ENCODE assay signal across 1 cellular context in genomic region chr3:182364723-182365650, GRCh38.
TF ChIP-seq lines count a peak whose summit lies in the region.

No MANE protein-coding gene starts in this region.

TF ChIP-seq in K562, 482 proteins besides CTCF, POLR2A, EP300 and RAD21 (continued from another document and continues in another):
- TF ChIP-seq ZNF592 (IDR thresholded peaks at IDR 0.05) (peak; percentile 74; the same call in 1 of the 2 replicates), ATF3 (IDR thresholded peaks at IDR 0.05) (peak; percentile 89), ATF3 (CRISPR knock-in tag; conservative IDR thresholded peaks at IDR 0.05) (peak; percentile 63; the same call in 1 of the 2 replicates), ZNF175 (CRISPR knock-in tag; IDR thresholded peaks at IDR 0.05; ENCODE audit: low read depth) (peak; percentile 17; the same call in 1 of the 2 replicates), JUND (IDR thresholded peaks at IDR 0.05; ENCODE audit: borderline replicate concordance, low read depth, low read length) (peak; percentile 87), JUND (tag; IDR thresholded peaks at IDR 0.05; ENCODE audit: borderline replicate concordance, low read depth, low read length) (peak; percentile 82; the same call in 2 of the 3 replicates), HDAC3 (IDR thresholded peaks at IDR 0.05; ENCODE audit: borderline replicate concordance, partially characterized antibody) (peak; percentile 78), MYC (IDR thresholded peaks at IDR 0.05; ENCODE audit: low read depth, low read length) (peak; percentile 49), MYC (CRISPR knock-in tag; IDR thresholded peaks at IDR 0.05; ENCODE audit: borderline replicate concordance, low read depth) (no peak), NFE2 (IDR thresholded peaks at IDR 0.05; ENCODE audit: low read depth) (peak; percentile 82), TARDBP (IDR thresholded peaks at IDR 0.05) (0 out of 2 replicates have a peak, but pooled peaks have one; percentile 64), MAFF (IDR thresholded peaks at IDR 0.05; ENCODE audit: low read length) (peak; percentile 25; the same call in 1 of the 2 replicates), YBX1 (IDR thresholded peaks at IDR 0.05) (no peak), TEAD4 (IDR thresholded peaks at IDR 0.05; ENCODE audit: low read length) (peak; percentile 99), TEAD4 (CRISPR knock-in tag; IDR thresholded peaks at IDR 0.05; ENCODE audit: borderline replicate concordance) (no peak), NR2C1 (IDR thresholded peaks at IDR 0.05) (no peak), NR2C1 (tag; IDR thresholded peaks at IDR 0.05) (peak; percentile 68; the same call in 1 of the 2 replicates), SRSF3 (IDR thresholded peaks at IDR 0.05; ENCODE audit: insufficient read depth, low read length) (no peak), TOE1 (IDR thresholded peaks at IDR 0.05; ENCODE audit: borderline replicate concordance) (no peak), TOE1 (CRISPR knock-in tag; IDR thresholded peaks at IDR 0.05; ENCODE audit: borderline replicate concordance, low read depth) (no peak), ZNF644 (tag; IDR thresholded peaks at IDR 0.05; ENCODE audit: low read depth) (0 out of 2 replicates have a peak, but pooled peaks have one; percentile 12), RCOR1 (IDR thresholded peaks at IDR 0.05; ENCODE audit: borderline replicate concordance in 1 of 2, low read depth in 2 of 2, low read length in 2 of 2) (peak in 1 of 2 experiments; percentile 71; a peak in 1 of 4 replicates), SMAD1 (IDR thresholded peaks at IDR 0.05; ENCODE audit: low read depth, low read length, partially characterized antibody) (peak; percentile 60), KDM1A (IDR thresholded peaks at IDR 0.05) (peak; percentile 77 to 80), POLR2B (IDR thresholded peaks at IDR 0.05; ENCODE audit: low read depth, partially characterized antibody) (peak; percentile 22), PRDM10 (IDR thresholded peaks at IDR 0.05; ENCODE audit: partially characterized antibody) (peak; percentile 93), TBP (optimal IDR thresholded peaks at IDR 0.05; ENCODE audit: low read depth, low read length) (peak; percentile 44), EGR1 (conservative IDR thresholded peaks at IDR 0.05) (no peak), EP400 (IDR thresholded peaks at IDR 0.05) (peak; percentile 57), SMARCC2 (IDR thresholded peaks at IDR 0.05; ENCODE audit: low read depth) (peak; percentile 92), ARNT (IDR thresholded peaks at IDR 0.05) (peak; percentile 51 to 70; a peak in 2 of 4 replicates), ATF7 (IDR thresholded peaks at IDR 0.05) (peak; percentile 63; the same call in 1 of the 2 replicates), FOS (IDR thresholded peaks at IDR 0.05; ENCODE audit: extremely low read depth, insufficient read length) (peak; percentile 6), ZNF224 (CRISPR knock-in tag; IDR thresholded peaks at IDR 0.05) (no peak), RBFOX2 (IDR thresholded peaks at IDR 0.05; ENCODE audit: low read depth, low read length) (peak; percentile 62; the same call in 1 of the 2 replicates)
- TF ChIP-seq, protein P1, sequence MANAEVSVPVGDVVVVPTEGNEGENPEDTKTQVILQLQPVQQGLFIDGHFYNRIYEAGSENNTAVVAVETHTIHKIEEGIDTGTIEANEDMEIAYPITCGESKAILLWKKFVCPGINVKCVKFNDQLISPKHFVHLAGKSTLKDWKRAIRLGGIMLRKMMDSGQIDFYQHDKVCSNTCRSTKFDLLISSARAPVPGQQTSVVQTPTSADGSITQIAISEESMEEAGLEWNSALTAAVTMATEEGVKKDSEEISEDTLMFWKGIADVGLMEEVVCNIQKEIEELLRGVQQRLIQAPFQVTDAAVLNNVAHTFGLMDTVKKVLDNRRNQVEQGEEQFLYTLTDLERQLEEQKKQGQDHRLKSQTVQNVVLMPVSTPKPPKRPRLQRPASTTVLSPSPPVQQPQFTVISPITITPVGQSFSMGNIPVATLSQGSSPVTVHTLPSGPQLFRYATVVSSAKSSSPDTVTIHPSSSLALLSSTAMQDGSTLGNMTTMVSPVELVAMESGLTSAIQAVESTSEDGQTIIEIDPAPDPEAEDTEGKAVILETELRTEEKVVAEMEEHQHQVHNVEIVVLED (CRISPR knock-in tag; IDR thresholded peaks at IDR 0.05): no peak
- TF ChIP-seq, protein P2, sequence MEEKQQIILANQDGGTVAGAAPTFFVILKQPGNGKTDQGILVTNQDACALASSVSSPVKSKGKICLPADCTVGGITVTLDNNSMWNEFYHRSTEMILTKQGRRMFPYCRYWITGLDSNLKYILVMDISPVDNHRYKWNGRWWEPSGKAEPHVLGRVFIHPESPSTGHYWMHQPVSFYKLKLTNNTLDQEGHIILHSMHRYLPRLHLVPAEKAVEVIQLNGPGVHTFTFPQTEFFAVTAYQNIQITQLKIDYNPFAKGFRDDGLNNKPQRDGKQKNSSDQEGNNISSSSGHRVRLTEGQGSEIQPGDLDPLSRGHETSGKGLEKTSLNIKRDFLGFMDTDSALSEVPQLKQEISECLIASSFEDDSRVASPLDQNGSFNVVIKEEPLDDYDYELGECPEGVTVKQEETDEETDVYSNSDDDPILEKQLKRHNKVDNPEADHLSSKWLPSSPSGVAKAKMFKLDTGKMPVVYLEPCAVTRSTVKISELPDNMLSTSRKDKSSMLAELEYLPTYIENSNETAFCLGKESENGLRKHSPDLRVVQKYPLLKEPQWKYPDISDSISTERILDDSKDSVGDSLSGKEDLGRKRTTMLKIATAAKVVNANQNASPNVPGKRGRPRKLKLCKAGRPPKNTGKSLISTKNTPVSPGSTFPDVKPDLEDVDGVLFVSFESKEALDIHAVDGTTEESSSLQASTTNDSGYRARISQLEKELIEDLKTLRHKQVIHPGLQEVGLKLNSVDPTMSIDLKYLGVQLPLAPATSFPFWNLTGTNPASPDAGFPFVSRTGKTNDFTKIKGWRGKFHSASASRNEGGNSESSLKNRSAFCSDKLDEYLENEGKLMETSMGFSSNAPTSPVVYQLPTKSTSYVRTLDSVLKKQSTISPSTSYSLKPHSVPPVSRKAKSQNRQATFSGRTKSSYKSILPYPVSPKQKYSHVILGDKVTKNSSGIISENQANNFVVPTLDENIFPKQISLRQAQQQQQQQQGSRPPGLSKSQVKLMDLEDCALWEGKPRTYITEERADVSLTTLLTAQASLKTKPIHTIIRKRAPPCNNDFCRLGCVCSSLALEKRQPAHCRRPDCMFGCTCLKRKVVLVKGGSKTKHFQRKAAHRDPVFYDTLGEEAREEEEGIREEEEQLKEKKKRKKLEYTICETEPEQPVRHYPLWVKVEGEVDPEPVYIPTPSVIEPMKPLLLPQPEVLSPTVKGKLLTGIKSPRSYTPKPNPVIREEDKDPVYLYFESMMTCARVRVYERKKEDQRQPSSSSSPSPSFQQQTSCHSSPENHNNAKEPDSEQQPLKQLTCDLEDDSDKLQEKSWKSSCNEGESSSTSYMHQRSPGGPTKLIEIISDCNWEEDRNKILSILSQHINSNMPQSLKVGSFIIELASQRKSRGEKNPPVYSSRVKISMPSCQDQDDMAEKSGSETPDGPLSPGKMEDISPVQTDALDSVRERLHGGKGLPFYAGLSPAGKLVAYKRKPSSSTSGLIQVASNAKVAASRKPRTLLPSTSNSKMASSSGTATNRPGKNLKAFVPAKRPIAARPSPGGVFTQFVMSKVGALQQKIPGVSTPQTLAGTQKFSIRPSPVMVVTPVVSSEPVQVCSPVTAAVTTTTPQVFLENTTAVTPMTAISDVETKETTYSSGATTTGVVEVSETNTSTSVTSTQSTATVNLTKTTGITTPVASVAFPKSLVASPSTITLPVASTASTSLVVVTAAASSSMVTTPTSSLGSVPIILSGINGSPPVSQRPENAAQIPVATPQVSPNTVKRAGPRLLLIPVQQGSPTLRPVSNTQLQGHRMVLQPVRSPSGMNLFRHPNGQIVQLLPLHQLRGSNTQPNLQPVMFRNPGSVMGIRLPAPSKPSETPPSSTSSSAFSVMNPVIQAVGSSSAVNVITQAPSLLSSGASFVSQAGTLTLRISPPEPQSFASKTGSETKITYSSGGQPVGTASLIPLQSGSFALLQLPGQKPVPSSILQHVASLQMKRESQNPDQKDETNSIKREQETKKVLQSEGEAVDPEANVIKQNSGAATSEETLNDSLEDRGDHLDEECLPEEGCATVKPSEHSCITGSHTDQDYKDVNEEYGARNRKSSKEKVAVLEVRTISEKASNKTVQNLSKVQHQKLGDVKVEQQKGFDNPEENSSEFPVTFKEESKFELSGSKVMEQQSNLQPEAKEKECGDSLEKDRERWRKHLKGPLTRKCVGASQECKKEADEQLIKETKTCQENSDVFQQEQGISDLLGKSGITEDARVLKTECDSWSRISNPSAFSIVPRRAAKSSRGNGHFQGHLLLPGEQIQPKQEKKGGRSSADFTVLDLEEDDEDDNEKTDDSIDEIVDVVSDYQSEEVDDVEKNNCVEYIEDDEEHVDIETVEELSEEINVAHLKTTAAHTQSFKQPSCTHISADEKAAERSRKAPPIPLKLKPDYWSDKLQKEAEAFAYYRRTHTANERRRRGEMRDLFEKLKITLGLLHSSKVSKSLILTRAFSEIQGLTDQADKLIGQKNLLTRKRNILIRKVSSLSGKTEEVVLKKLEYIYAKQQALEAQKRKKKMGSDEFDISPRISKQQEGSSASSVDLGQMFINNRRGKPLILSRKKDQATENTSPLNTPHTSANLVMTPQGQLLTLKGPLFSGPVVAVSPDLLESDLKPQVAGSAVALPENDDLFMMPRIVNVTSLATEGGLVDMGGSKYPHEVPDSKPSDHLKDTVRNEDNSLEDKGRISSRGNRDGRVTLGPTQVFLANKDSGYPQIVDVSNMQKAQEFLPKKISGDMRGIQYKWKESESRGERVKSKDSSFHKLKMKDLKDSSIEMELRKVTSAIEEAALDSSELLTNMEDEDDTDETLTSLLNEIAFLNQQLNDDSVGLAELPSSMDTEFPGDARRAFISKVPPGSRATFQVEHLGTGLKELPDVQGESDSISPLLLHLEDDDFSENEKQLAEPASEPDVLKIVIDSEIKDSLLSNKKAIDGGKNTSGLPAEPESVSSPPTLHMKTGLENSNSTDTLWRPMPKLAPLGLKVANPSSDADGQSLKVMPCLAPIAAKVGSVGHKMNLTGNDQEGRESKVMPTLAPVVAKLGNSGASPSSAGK (IDR thresholded peaks at IDR 0.05): peak; percentile 63
- TF ChIP-seq, protein P3, sequence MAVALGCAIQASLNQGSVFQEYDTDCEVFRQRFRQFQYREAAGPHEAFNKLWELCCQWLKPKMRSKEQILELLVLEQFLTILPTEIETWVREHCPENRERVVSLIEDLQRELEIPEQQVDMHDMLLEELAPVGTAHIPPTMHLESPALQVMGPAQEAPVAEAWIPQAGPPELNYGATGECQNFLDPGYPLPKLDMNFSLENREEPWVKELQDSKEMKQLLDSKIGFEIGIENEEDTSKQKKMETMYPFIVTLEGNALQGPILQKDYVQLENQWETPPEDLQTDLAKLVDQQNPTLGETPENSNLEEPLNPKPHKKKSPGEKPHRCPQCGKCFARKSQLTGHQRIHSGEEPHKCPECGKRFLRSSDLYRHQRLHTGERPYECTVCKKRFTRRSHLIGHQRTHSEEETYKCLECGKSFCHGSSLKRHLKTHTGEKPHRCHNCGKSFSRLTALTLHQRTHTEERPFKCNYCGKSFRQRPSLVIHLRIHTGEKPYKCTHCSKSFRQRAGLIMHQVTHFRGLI (CRISPR knock-in tag; IDR thresholded peaks at IDR 0.05): no peak
